Comparison of ENCODE assay signal across 19 cellular contexts in the genomic region with DNA sequence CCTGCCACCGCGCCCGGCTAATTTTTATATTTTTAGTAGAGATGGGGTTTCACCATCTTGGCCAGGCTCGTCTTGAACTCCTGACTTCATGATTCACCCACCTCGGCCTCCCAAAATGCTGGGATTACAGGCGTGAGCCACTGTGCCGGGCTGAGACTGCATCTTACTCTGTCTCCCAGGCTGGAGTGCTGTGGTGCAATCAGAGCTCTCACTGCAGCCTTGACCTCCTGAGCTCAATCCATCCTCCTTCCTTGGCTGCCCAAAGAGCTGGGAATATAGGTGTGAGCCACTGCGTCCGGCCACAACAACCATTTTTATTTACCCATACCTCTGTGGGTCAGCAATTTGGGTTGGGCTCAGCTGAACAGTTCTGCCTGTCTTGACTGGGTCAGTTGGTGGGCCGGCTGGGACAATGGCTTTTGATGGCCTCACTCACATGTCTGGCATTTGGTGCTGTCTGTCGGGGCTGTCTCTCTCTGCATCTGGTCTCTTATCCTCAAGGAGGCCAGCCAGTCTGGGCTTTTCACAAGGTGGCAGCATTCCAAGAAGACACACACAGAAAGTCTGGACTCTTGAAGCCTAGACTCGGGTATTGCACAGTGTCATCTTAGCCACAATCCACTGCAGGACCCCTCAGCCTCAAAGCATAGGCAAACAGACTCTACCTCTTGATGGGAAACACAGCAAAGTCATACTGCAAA.
DNase-seq lines count a peak whose midpoint lies in the region; ATAC-seq, FAIRE-seq and TF ChIP-seq lines count a peak whose summit lies in the region.
"Had no signal": no experiment of that assay in that cellular context is flagged by ENCODE, and none has a peak within 500 bp of the region (broad histone marks: within the 10 kb centered on the region; RNA-seq: fewer than 3 reads in every experiment).

No MANE protein-coding gene starts in this region.

- H3K4me1 ChIP-seq in K562 (replicated peaks in 1 of 2; ENCODE audit: control insufficient read depth in 2 of 2, insufficient read depth in 2 of 2, low read length in 2 of 2) (no peaks in the 10 kb centered on the region), small intestine (ENCODE audit: control insufficient read depth in 2 of 2, insufficient read depth in 1 of 2, low read depth in 1 of 2, low read length in 1 of 2) (peaks cover 0 to 2% of the 10 kb centered on the region in 2 donors), esophagus squamous epithelium (no peaks in the 10 kb centered on the region), SJCRH30 (no peaks in the 10 kb centered on the region)
- H3K4me1 ChIP-seq: BLaER1 treated with 17β-estradiol and CSF1 and Interleukin-3, amounts not matched to agents 10 nM and 100 nM had no signal

- H3K4me2 ChIP-seq in K562 (ENCODE audit: insufficient read depth, low read length): no peak overlapping the region
- H3K4me2 ChIP-seq: BLaER1 treated with 17β-estradiol and CSF1 and Interleukin-3, amounts not matched to agents 10 nM and 100 nM had no signal

- H3K79me2 ChIP-seq in K562 (ENCODE audit: control insufficient read depth, insufficient read depth, low read length): no peaks in the 10 kb centered on the region

- no peaks in the 10 kb centered on the region for H4K20me1 ChIP-seq in K562 (replicated peaks; ENCODE audit: control insufficient read depth, insufficient read depth, low read length)
- H4K20me1 ChIP-seq: BLaER1 treated with 17β-estradiol and CSF1 and Interleukin-3, amounts not matched to agents 10 nM and 100 nM had no signal

- DNase-seq in NCI-H524 treated with DMSO at 0.1 percent for 48 hours (lab: John Stamatoyannopoulos, UW) (peak; percentile 8), K562 (ENCODE audit: extremely low read depth in 1 of 4, low spot score in 3 of 4) (peak in 1 of 4 experiments; percentile 19), medulla oblongata (ENCODE audit: extremely low spot score) (peak; percentile 3), small intestine (peak; percentile 56), esophagus squamous epithelium (lab: John Stamatoyannopoulos, UW) (no peak), SJCRH30 (no peak)
- DNase-seq: CD8-positive, alpha-beta memory T cell; DMS79 treated with DMSO at 0.1 percent for 48 hours; Karpas-422; NCI-H1417 treated with DMSO at 0.1 percent for 48 hours; NCI-H187 treated with DMSO at 0.1 percent for 48 hours; NCI-H226; NCI-H526 treated with DMSO at 0.1 percent for 48 hours had no signal

- 0 out of 4 replicates have a peak, but pooled peaks of 1 of the 2 experiments have one; percentile 2 for TF ChIP-seq RAD21 in K562 (CRISPR knock-in tag; conservative IDR thresholded peaks at IDR 0.05 in 1 of 2, IDR thresholded peaks at IDR 0.05 in 1 of 2)

- peak; percentile 38; the same call in 2 of the 3 replicates for ATAC-seq in K562
- no peak for ATAC-seq in HG03439 (IDR thresholded peaks at IDR 0.05; ENCODE audit: unreplicated experiment)
- ATAC-seq: Right ventricle myocardium inferior had no signal

- peak; percentile 6 for FAIRE-seq in K562 (lab: Jason Lieb, UNC)
- no peak for FAIRE-seq in small intestine (lab: Jason Lieb, UNC)
- FAIRE-seq: D721Med, H54 had no signal

- no peak overlapping the region for H3K9ac ChIP-seq in K562 (ENCODE audit: insufficient read depth in 1 of 2, low read depth in 2 of 2, low read length in 2 of 2)
- H3K9ac ChIP-seq: BLaER1 treated with 17β-estradiol and CSF1 and Interleukin-3, amounts not matched to agents 10 nM and 100 nM had no signal

- no TSS peak for BruUV-seq in K562 (replicated peaks; lab: Mats Ljungman, UMichigan)

- 7% methylated on average over 12 of the region's 12 CpGs for WGBS in K562 (ENCODE audit: insufficient coverage, low coverage, missing lambda C conversion rate)
- WGBS in small intestine, 3 donors: 77 to 82% (median 78%) methylated on average over 12 of the region's 12 CpGs
- WGBS in esophagus squamous epithelium, 2 donors: 70 to 88% methylated on average over 8 to 10 of the region's 12 CpGs

- POLR2A ChIA-PET in K562 (lab: Yijun Ruan, JAX): no interaction called here

- CTCF ChIA-PET in K562 (lab: Yijun Ruan, JAX; ENCODE audit: low intra/inter-chr PET ratio): no interaction called here

- in situ Hi-C loops in K562 (cut with MboI): no loop called here

- no peak overlapping the region for H2AFZ ChIP-seq in K562 (ENCODE audit: low read depth, low read length)

- H3K9me3 ChIP-seq in K562 (replicated peaks; ENCODE audit: control insufficient read depth, insufficient read depth, low read depth, low read length) (no peaks in the 10 kb centered on the region), small intestine (ENCODE audit: control insufficient read depth, low read depth) (no peaks in the 10 kb centered on the region), esophagus squamous epithelium (no peaks in the 10 kb centered on the region), SJCRH30 (replicated peaks) (no peaks in the 10 kb centered on the region)
- H3K9me3 ChIP-seq: Peyer's patch had no signal

- H3K36me3 ChIP-seq in K562 (ENCODE audit: control insufficient read depth, insufficient read depth, low read length) (no peaks in the 10 kb centered on the region), small intestine (ENCODE audit: control insufficient read depth in 2 of 2, insufficient read depth in 2 of 2, low read length in 2 of 2) (no peaks in the 10 kb centered on the region), esophagus squamous epithelium (no peaks in the 10 kb centered on the region), SJCRH30 (no peaks in the 10 kb centered on the region)
- H3K36me3 ChIP-seq: BLaER1 treated with 17β-estradiol and CSF1 and Interleukin-3, amounts not matched to agents 10 nM and 100 nM; Peyer's patch had no signal

- no peak for TF ChIP-seq EP300 in K562 (IDR thresholded peaks at IDR 0.05; ENCODE audit: low read length)

- intact Hi-C loops in K562 (cut with micrococcal nuclease) (no loop called here), esophagus squamous epithelium (cut with DNase I) (no loop called here)

- H3K27me3 ChIP-seq in K562 (ENCODE audit: control insufficient read depth in 2 of 2, insufficient read depth in 2 of 2, low read length in 2 of 2) (peaks cover 36 to 42% of the 10 kb centered on the region in 2 experiments), small intestine (ENCODE audit: control insufficient read depth in 2 of 2, insufficient read depth in 2 of 2, low read length in 2 of 2) (no peaks in the 10 kb centered on the region), esophagus squamous epithelium (no peaks in the 10 kb centered on the region), SJCRH30 (no peaks in the 10 kb centered on the region)
- H3K27me3 ChIP-seq: BLaER1 treated with 17β-estradiol and CSF1 and Interleukin-3, amounts not matched to agents 10 nM and 100 nM; Peyer's patch had no signal

- no peak for TF ChIP-seq CTCF in K562 (IDR thresholded peaks at IDR 0.05 in 2 of 3, conservative IDR thresholded peaks at IDR 0.05 in 1 of 3; ENCODE audit: insufficient read depth in 2 of 3, low read depth in 1 of 3, low read length in 3 of 3)
- TF ChIP-seq CTCF in esophagus squamous epithelium (IDR thresholded peaks at IDR 0.05): no peak

- no peak overlapping the region for H3K4me3 ChIP-seq in K562
- no peak overlapping the region for H3K4me3 ChIP-seq in small intestine (ENCODE audit: low read depth in 1 of 2, low read length in 2 of 2)
- H3K4me3 ChIP-seq in esophagus squamous epithelium: no peak overlapping the region
- no peak overlapping the region for H3K4me3 ChIP-seq in SJCRH30
- H3K4me3 ChIP-seq: BLaER1 treated with 17β-estradiol and CSF1 and Interleukin-3, amounts not matched to agents 10 nM and 100 nM; Peyer's patch had no signal

- no peaks in the 10 kb centered on the region for H3K9me1 ChIP-seq in K562 (ENCODE audit: control insufficient read depth, insufficient read depth, low read length)

- TF ChIP-seq POLR2A in K562 (conservative IDR thresholded peaks at IDR 0.05) (no peak), esophagus squamous epithelium (IDR thresholded peaks at IDR 0.05) (no peak)

- H3K27ac ChIP-seq in K562 (ENCODE audit: extremely low read depth, low read depth, low read length) (no peak overlapping the region), small intestine (ENCODE audit: low read depth in 1 of 2, low read length in 1 of 2) (no peak overlapping the region), esophagus squamous epithelium (no peak overlapping the region), SJCRH30 (no peak overlapping the region)
- H3K27ac ChIP-seq: BLaER1 treated with 17β-estradiol and CSF1 and Interleukin-3, amounts not matched to agents 10 nM and 100 nM; Peyer's patch had no signal

TF ChIP-seq in K562, 482 proteins besides CTCF, POLR2A, EP300 and RAD21 (continues in another document):
- TF ChIP-seq ARNT (IDR thresholded peaks at IDR 0.05): no peak

Comparison
In these comparisons a context has a peak if more than half of its experiments do, and no peak if none do; other contexts are left out.
1. DNase-seq: peak in NCI-H524 treated with DMSO at 0.1 percent for 48 hours (single experiment), medulla oblongata (single experiment) and small intestine (single experiment); none in esophagus squamous epithelium (single experiment) and SJCRH30 (0 of 2).